ENCODE assay signal across 19 cellular contexts in the genomic region with DNA sequence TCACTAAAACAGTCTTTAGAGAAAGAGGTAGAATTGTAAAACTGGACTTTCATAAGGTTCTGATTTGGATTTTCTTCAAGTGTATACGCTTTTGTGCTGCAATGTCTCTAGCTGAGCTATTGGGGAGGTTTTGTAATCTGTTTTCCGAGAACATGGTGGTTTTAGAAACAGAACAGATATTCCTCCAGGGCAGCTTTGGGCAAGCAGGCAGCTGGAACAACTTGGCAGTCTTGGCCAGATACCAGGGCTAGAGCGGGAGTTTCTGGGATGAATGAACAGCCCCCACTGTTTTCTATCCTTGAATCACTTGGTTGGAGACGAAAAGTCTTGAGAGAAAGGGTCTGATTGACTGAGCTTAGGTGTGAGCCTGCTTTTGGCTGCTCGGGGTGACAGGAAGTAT. TPM values are rescaled to one million over a fixed set of nuclear protein-coding genes. Genes with fewer than 3 reads are reported as not detected.
A peak's percentile ranks its signal among the peaks of the same experiment; 100 is the strongest.
DNase-seq lines count a peak whose midpoint lies in the region; ATAC-seq and TF ChIP-seq lines count a peak whose summit lies in the region.
"Had no signal": no experiment of that assay in that cellular context is flagged by ENCODE, and none has a peak within 500 bp of the region (broad histone marks: within the 10 kb centered on the region; RNA-seq: fewer than 3 reads in every experiment).

No MANE protein-coding gene starts in this region.

- ATAC-seq in HG03039 (IDR thresholded peaks at IDR 0.05; ENCODE audit: unreplicated experiment) (no peak), HG02884 (IDR thresholded peaks at IDR 0.05; ENCODE audit: unreplicated experiment) (no peak), HG02870 (IDR thresholded peaks at IDR 0.05; ENCODE audit: unreplicated experiment) (no peak)
- ATAC-seq: activated naive CD4-positive, alpha-beta T cell treated with anti-CD3 and anti-CD28 coated beads, Interleukin-2, amount 50 U/mL, for 72 hours; HCT116; naive thymus-derived CD8-positive, alpha-beta T cell; psoas muscle; Right ventricle myocardium inferior; stimulated activated effector memory CD8-positive, alpha-beta T cell treated with anti-CD3 and anti-CD28 coated beads, Interleukin-12 subunit alpha, Interleukin-12 subunit beta, amount 100 ng/mL, for 72 hours had no signal

- TF ChIP-seq POLR2A in breast epithelium (IDR thresholded peaks at IDR 0.05): no peak

- H3K36me3 ChIP-seq in breast epithelium: no peaks in the 10 kb centered on the region

- peaks cover 0 to 2% of the 10 kb centered on the region in 2 donors for H3K4me1 ChIP-seq in breast epithelium
- H3K4me1 ChIP-seq: psoas muscle had no signal

- TF ChIP-seq CTCF in breast epithelium (IDR thresholded peaks at IDR 0.05): no peak

- H3K27ac ChIP-seq in breast epithelium: peak overlapping the region; percentile 75 to 76
- H3K27ac ChIP-seq: psoas muscle had no signal

- H3K4me3 ChIP-seq in breast epithelium: peak overlapping the region in 1 of 3 donors; percentile 10
- H3K4me3 ChIP-seq: psoas muscle had no signal

- H3K27me3 ChIP-seq in breast epithelium: no peaks in the 10 kb centered on the region

- H3K9me3 ChIP-seq in breast epithelium: no peaks in the 10 kb centered on the region
- H3K9me3 ChIP-seq: psoas muscle had no signal

- intact Hi-C loops in breast epithelium (cut with DNase I; ENCODE audit: low total_unique reads) (no loop called here), head of caudate nucleus (cut with DNase I) (no loop called here)

- DNase-seq in M059J (ENCODE audit: low read depth) (peak; percentile 41), breast epithelium (ENCODE audit: low spot score in 2 of 2) (peak in 1 of 2 donors; percentile 78), head of caudate nucleus (peak in 26 of 42 donors; percentile 20 to 79 (median 48)), stromal cell of bone marrow (ENCODE audit: low read depth) (peak; percentile 39), EL (no peak)
- DNase-seq: activated CD4-positive, alpha-beta memory T cell treated with anti-CD3 and anti-CD28 coated beads, Interleukin-2, amount 10 ng/mL, durations not matched to agents 7 days and 5 days; activated T-cell treated with anti-CD3 and anti-CD28 coated beads, Interleukin-2, amount 50 U/mL, for 48 hours; central memory CD4-positive, alpha-beta T cell; naive thymus-derived CD8-positive, alpha-beta T cell; NCI-H187 treated with DMSO at 0.1 percent for 48 hours; NCI-H446 treated with DMSO at 0.1 percent for 48 hours; psoas muscle had no signal

RNA-seq across cellular contexts. Expression of gene ARMC2, which starts 17.1 kb away (rescaled TPM):
- total RNA-seq in M059J (2014; rRNA removed; shearing (Covaris generic)): 1.7 and 2.5 TPM in 2 replicates
- total RNA-seq in breast epithelium: 1 to 10 TPM; 4.3 to 7.9 (median 7.2) TPM
